16 cellular contexts compared by ENCODE assay signal in the genomic region with DNA sequence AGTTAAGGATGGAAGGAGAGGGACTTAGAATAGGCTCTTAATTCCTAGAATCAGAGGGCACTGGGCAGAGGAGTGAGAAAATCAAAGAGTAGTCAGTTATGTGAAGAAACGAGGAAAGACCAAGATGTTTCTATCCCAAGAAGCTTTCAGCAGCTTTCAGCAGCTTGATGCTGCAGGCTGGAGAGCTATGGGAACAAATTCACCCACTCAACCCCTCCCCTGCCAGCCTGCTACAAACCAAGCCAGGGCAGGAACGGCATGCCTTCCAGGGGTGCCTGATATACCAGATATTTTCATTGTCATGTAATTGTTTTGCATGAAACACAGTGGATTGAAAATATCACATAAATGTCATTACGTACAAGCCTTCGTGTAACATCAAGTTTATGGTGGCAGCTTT.
DNase-seq lines count a peak whose midpoint lies in the region; ATAC-seq lines count a peak whose summit lies in the region.
"Had no signal": no experiment of that assay in that cellular context is flagged by ENCODE, and none has a peak within 500 bp of the region (broad histone marks: within the 10 kb centered on the region; RNA-seq: fewer than 3 reads in every experiment).

No MANE protein-coding gene starts in this region.

- CTCF ChIA-PET in naive thymus-derived CD4-positive, alpha-beta T cell (lab: Charles Lee), result no interaction called here

- peak; percentile 51 for ATAC-seq in Right ventricle myocardium superior (ENCODE audit: poor library complexity)
- ATAC-seq in right cardiac atrium, result no peak
- ATAC-seq in GM21515 (IDR thresholded peaks at IDR 0.05; ENCODE audit: unreplicated experiment), result no peak
- ATAC-seq in naive thymus-derived CD4-positive, alpha-beta T cell, result no peak
- ATAC-seq: CD8-positive, alpha-beta T cell had no signal

- H3K9me3 ChIP-seq in right cardiac atrium (ENCODE audit: control insufficient read depth, low read length), result no peaks in the 10 kb centered on the region
- H3K9me3 ChIP-seq in naive thymus-derived CD4-positive, alpha-beta T cell (ENCODE audit: control insufficient read depth in 2 of 3, low read length in 3 of 3), result no peaks in the 10 kb centered on the region
- H3K9me3 ChIP-seq: BLaER1 treated with 17β-estradiol and CSF1 and Interleukin-3, amounts not matched to agents 10 nM and 100 nM; Caco-2 had no signal

- no peak overlapping the region for H3K4me3 ChIP-seq in right cardiac atrium (ENCODE audit: low read length)
- no peak overlapping the region for H3K4me3 ChIP-seq in naive thymus-derived CD4-positive, alpha-beta T cell (ENCODE audit: low read length)
- H3K4me3 ChIP-seq: BLaER1 treated with 17β-estradiol and CSF1 and Interleukin-3, amounts not matched to agents 10 nM and 100 nM had no signal

- H3K4me3 Mint-ChIP-seq in naive thymus-derived CD4-positive, alpha-beta T cell, result no peak overlapping the region
- H3K4me3 Mint-ChIP-seq: B cell; CD4-positive, alpha-beta T cell; CD8-positive, alpha-beta T cell had no signal

- H3K27me3 ChIP-seq in right cardiac atrium (ENCODE audit: control insufficient read depth, insufficient read depth), result no peaks in the 10 kb centered on the region
- H3K27me3 ChIP-seq in naive thymus-derived CD4-positive, alpha-beta T cell (ENCODE audit: control insufficient read depth in 2 of 2, insufficient read depth in 2 of 2, low read length in 2 of 2), result no peaks in the 10 kb centered on the region
- H3K27me3 ChIP-seq: BLaER1 treated with 17β-estradiol and CSF1 and Interleukin-3, amounts not matched to agents 10 nM and 100 nM had no signal

- no peak for DNase-seq in Right ventricle myocardium superior
- no peak for DNase-seq in right cardiac atrium
- peak in 24 of 42 donors; percentile 9 to 70 (median 32) for DNase-seq in head of caudate nucleus
- no peak for DNase-seq in naive thymus-derived CD4-positive, alpha-beta T cell
- DNase-seq: 8988T; ACHN; Caco-2; Calu3; CD4-positive, alpha-beta T cell; CD8-positive, alpha-beta T cell; DMS79 treated with DMSO at 0.1 percent for 48 hours; GF-D8 had no signal

- H3K27ac Mint-ChIP-seq in naive thymus-derived CD4-positive, alpha-beta T cell, result no peak overlapping the region
- H3K27ac Mint-ChIP-seq: B cell; CD4-positive, alpha-beta T cell; CD8-positive, alpha-beta T cell had no signal

- no peaks in the 10 kb centered on the region for H3K36me3 Mint-ChIP-seq in naive thymus-derived CD4-positive, alpha-beta T cell
- H3K36me3 Mint-ChIP-seq: CD8-positive, alpha-beta T cell had no signal

- intact Hi-C loops in Right ventricle myocardium superior (cut with DNase I), result loop anchor here (10.0 kb wide), 1 partner anchor 195 kb away; no protein-coding TSS in a partner anchor
- intact Hi-C loops in right cardiac atrium (cut with DNase I), result loop anchor here in 2 of 4 donors (5.0 to 10.0 kb wide), 2 partner anchors 195 to 318 kb away; no protein-coding TSS in a partner anchor
- intact Hi-C loops in head of caudate nucleus (cut with DNase I), result loop anchor here (5.0 kb wide), 1 partner anchor 263 kb away; a partner anchor contains a TSS
- intact Hi-C loops in naive thymus-derived CD4-positive, alpha-beta T cell (cut with micrococcal nuclease), result loop anchor here in 1 of 2 donors (5.0 to 10.0 kb wide), 2 partner anchors 418 to 995 kb away; no protein-coding TSS in a partner anchor

- H3K36me3 ChIP-seq in naive thymus-derived CD4-positive, alpha-beta T cell (ENCODE audit: control insufficient read depth in 2 of 3, insufficient read depth in 3 of 3, low read length in 3 of 3), result no peaks in the 10 kb centered on the region
- H3K36me3 ChIP-seq: BLaER1 treated with 17β-estradiol and CSF1 and Interleukin-3, amounts not matched to agents 10 nM and 100 nM had no signal

- H3K4me1 Mint-ChIP-seq in naive thymus-derived CD4-positive, alpha-beta T cell, result peaks cover 0 to 1% (median 0%) of the 10 kb centered on the region in 7 donors
- H3K4me1 Mint-ChIP-seq: B cell had no signal

- H3K27ac ChIP-seq in right cardiac atrium (ENCODE audit: low read length), result no peak overlapping the region
- H3K27ac ChIP-seq in naive thymus-derived CD4-positive, alpha-beta T cell (ENCODE audit: low read depth, low read length), result no peak overlapping the region
- H3K27ac ChIP-seq: BLaER1 treated with 17β-estradiol and CSF1 and Interleukin-3, amounts not matched to agents 10 nM and 100 nM; C4-2B had no signal

- H3K9me3 Mint-ChIP-seq in naive thymus-derived CD4-positive, alpha-beta T cell, result no peaks in the 10 kb centered on the region
- H3K9me3 Mint-ChIP-seq: CD4-positive, alpha-beta T cell; CD8-positive, alpha-beta T cell had no signal

- POLR2A ChIA-PET in naive thymus-derived CD4-positive, alpha-beta T cell (lab: Charles Lee), result no interaction called here

- 60% methylated on average over 4 of the region's 4 CpGs for WGBS in right cardiac atrium

- peaks cover 0 to 12% (median 0%) of the 10 kb centered on the region in 5 donors for H3K27me3 Mint-ChIP-seq in naive thymus-derived CD4-positive, alpha-beta T cell
- H3K27me3 Mint-ChIP-seq: B cell; CD4-positive, alpha-beta T cell had no signal

- H3K4me1 ChIP-seq in right cardiac atrium (ENCODE audit: control insufficient read depth, insufficient read depth, low read length), result no peaks in the 10 kb centered on the region
- no peaks in the 10 kb centered on the region for H3K4me1 ChIP-seq in naive thymus-derived CD4-positive, alpha-beta T cell (ENCODE audit: control insufficient read depth in 2 of 2, insufficient read depth in 2 of 2, low read length in 2 of 2)
- H3K4me1 ChIP-seq: Caco-2 had no signal

Comparison
In these comparisons a context has a peak if more than half of its experiments do, and no peak if none do; other contexts are left out.
1. DNase-seq: peak in head of caudate nucleus (24 of 42); none in Right ventricle myocardium superior (single experiment), right cardiac atrium (0 of 3) and naive thymus-derived CD4-positive, alpha-beta T cell (0 of 9).